Comparison of ENCODE assay signal across 19 cellular contexts in genomic region chr14:104925941-104926609, GRCh38. TPM values are rescaled to one million over a fixed set of nuclear protein-coding genes. Genes with fewer than 3 reads are reported as not detected.
DNase-seq lines count a peak whose midpoint lies in the region; ATAC-seq and TF ChIP-seq lines count a peak whose summit lies in the region.
"Had no signal": no experiment of that assay in that cellular context is flagged by ENCODE, and none has a peak within 500 bp of the region (broad histone marks: within the 10 kb centered on the region; RNA-seq: fewer than 3 reads in every experiment).

No MANE protein-coding gene starts in this region.

- H3K4me1 Mint-ChIP-seq in naive B cell, result peaks cover 43 to 72% (median 57%) of the 10 kb centered on the region in 3 donors
- H3K4me1 Mint-ChIP-seq: CD4-positive, alpha-beta memory T cell had no signal

- no peak overlapping the region for H3K4me3 ChIP-seq in WERI-Rb-1 (ENCODE audit: low read depth, low read length)
- H3K4me3 ChIP-seq: thoracic aorta had no signal

- peaks cover 7% of the 10 kb centered on the region for H3K9me3 ChIP-seq in WERI-Rb-1 (ENCODE audit: severe bottlenecking)
- H3K9me3 ChIP-seq: thoracic aorta had no signal

- H3K27me3 ChIP-seq in WERI-Rb-1 (ENCODE audit: insufficient read depth, low read depth, severe bottlenecking), result no peaks in the 10 kb centered on the region

- 0 out of 2 replicates have a peak, but pooled peaks have one; percentile 2 for TF ChIP-seq CTCF in WERI-Rb-1 (IDR thresholded peaks at IDR 0.05; ENCODE audit: low read depth, low read length)

- DNase-seq in WERI-Rb-1, result no peak
- no peak for DNase-seq in naive B cell
- no peak for DNase-seq in stimulated activated naive CD8-positive, alpha-beta T cell treated with anti-CD3 and anti-CD28 coated beads, Interleukin-15, Interleukin-2, amounts not matched to agents 100 U/mL and 50 U/mL, for 24 hours
- DNase-seq in H4 (ENCODE audit: low spot score), result no peak
- no peak for DNase-seq in NK-92 (lab: John Stamatoyannopoulos, UW; ENCODE audit: unreplicated experiment)
- DNase-seq: activated CD8-positive, alpha-beta T cell treated with anti-CD3 and anti-CD28 coated beads, Interleukin-2, amount 10 ng/mL, durations not matched to agents 7 days and 5 days; activated naive CD4-positive, alpha-beta T cell; CD4-positive, alpha-beta memory T cell; cerebellar nuclear complex; erythroblast; NCI-H1105 treated with DMSO at 0.1 percent for 48 hours; NCI-H510A; T-helper 9 cell had no signal

- peaks cover 0 to 2% (median 0%) of the 10 kb centered on the region in 7 donors for H3K9me3 Mint-ChIP-seq in naive B cell

- no peaks in the 10 kb centered on the region for H3K36me3 ChIP-seq in WERI-Rb-1
- H3K36me3 ChIP-seq: thoracic aorta had no signal

- no peak overlapping the region for H3K27ac ChIP-seq in WERI-Rb-1
- H3K27ac ChIP-seq: RWPE1, thoracic aorta had no signal

- ATAC-seq in GM18498 (IDR thresholded peaks at IDR 0.05; ENCODE audit: unreplicated experiment) (peak; percentile 12), HG03045 (IDR thresholded peaks at IDR 0.05; ENCODE audit: unreplicated experiment) (peak; percentile 3), naive B cell (ENCODE audit: low read depth in 2 of 2) (no peak), HG02759 (IDR thresholded peaks at IDR 0.05; ENCODE audit: unreplicated experiment) (no peak)
- no peak for ATAC-seq in stimulated activated naive CD8-positive, alpha-beta T cell treated with anti-CD3 and anti-CD28 coated beads, Interleukin-15, Interleukin-2, amounts not matched to agents 100 U/mL and 50 U/mL, for 24 hours

- peak overlapping the region; percentile 88 to 96 (median 92) for H3K4me3 Mint-ChIP-seq in naive B cell
- H3K4me3 Mint-ChIP-seq: activated CD8-positive, alpha-beta T cell treated with anti-CD3 and anti-CD28 coated beads, Interleukin-2, amount 10 ng/mL, durations not matched to agents 7 days and 5 days; CD4-positive, alpha-beta memory T cell had no signal

- H3K27ac Mint-ChIP-seq in naive B cell, result peak overlapping the region; percentile 59 to 98 (median 85)
- H3K27ac Mint-ChIP-seq: activated CD8-positive, alpha-beta T cell treated with anti-CD3 and anti-CD28 coated beads, Interleukin-2, amount 10 ng/mL, durations not matched to agents 7 days and 5 days; CD4-positive, alpha-beta memory T cell had no signal

- no peaks in the 10 kb centered on the region for H3K27me3 Mint-ChIP-seq in naive B cell

- H3K36me3 Mint-ChIP-seq in naive B cell, result no peaks in the 10 kb centered on the region
- H3K36me3 Mint-ChIP-seq: CD4-positive, alpha-beta memory T cell had no signal

RNA-seq across cellular contexts. Expression of gene PLD4, which starts 1.4 kb away (rescaled TPM):
- 100 to 1,000 TPM in 5 of 6 donors, 10 to 100 TPM in 1; 77.4 to 264 (median 182) TPM for polyA plus RNA-seq in naive B cell (ENCODE audit: low read depth in 6 of 6)
- total RNA-seq in H4 (2014; rRNA removed; shearing (Covaris generic)), result not detected in 2 replicates
- total RNA-seq: activated CD8-positive, alpha-beta T cell treated with anti-CD3 and anti-CD28 coated beads, Interleukin-2, amount 10 ng/mL, durations not matched to agents 7 days and 5 days; CD4-positive, alpha-beta memory T cell; G401 had no signal

RNA-seq across cellular contexts. Expression of gene AHNAK2, which starts 52.1 kb away (rescaled TPM):
- under 1 TPM in 5 of 6 donors, not detected in 1; 0.63 to 0.92 (median 0.70) TPM for polyA plus RNA-seq in naive B cell (ENCODE audit: low read depth in 6 of 6)
- total RNA-seq in H4 (2014; rRNA removed; shearing (Covaris generic)), result 4.4 and 5.2 TPM in 2 replicates
- total RNA-seq: activated CD8-positive, alpha-beta T cell treated with anti-CD3 and anti-CD28 coated beads, Interleukin-2, amount 10 ng/mL, durations not matched to agents 7 days and 5 days had no signal
- polyA plus RNA-seq: CD4-positive, alpha-beta memory T cell had no signal

RNA-seq across cellular contexts. Expression of gene CLBA1, which starts 59.5 kb away (rescaled TPM):
- 1 to 10 TPM in 1 of 6 donors, under 1 TPM in 4, not detected in 1; 0.59 to 1.1 (median 0.85) TPM for polyA plus RNA-seq in naive B cell (ENCODE audit: low read depth in 6 of 6)
- total RNA-seq in H4 (2014; rRNA removed; shearing (Covaris generic)), result 2.4 and 4.4 TPM in 2 replicates

Comparison
In these comparisons a context has a peak if more than half of its experiments do, and no peak if none do; other contexts are left out.
1. ATAC-seq: peak in GM18498 (single experiment) and HG03045 (single experiment); none in naive B cell (0 of 2), HG02759 (single experiment) and stimulated activated naive CD8-positive, alpha-beta T cell treated with anti-CD3 and anti-CD28 coated beads, Interleukin-15, Interleukin-2, amounts not matched to agents 100 U/mL and 50 U/mL, for 24 hours (single experiment).